ENCODE assay signal across 8 cellular contexts in genomic region chr10:76984559-76985443, GRCh38.
DNase-seq lines count a peak whose midpoint lies in the region; ATAC-seq and TF ChIP-seq lines count a peak whose summit lies in the region.

No MANE protein-coding gene starts in this region.

- H3K27ac Mint-ChIP-seq in T-helper 17 cell, result no peak overlapping the region

- no peak overlapping the region for H2AFZ ChIP-seq in hepatocyte

- no peaks in the 10 kb centered on the region for H3K27me3 ChIP-seq in ascending aorta
- no peaks in the 10 kb centered on the region for H3K27me3 ChIP-seq in hepatocyte
- H3K27me3 ChIP-seq in gastrocnemius medialis, result no peaks in the 10 kb centered on the region

- no peaks in the 10 kb centered on the region for H3K4me1 Mint-ChIP-seq in T-helper 17 cell

- ATAC-seq in HG02759 (IDR thresholded peaks at IDR 0.05; ENCODE audit: unreplicated experiment) (peak; percentile 87), T-helper 17 cell (peak; percentile 64), gastrocnemius medialis (peak; percentile 76 to 81)

- no peaks in the 10 kb centered on the region for H3K36me3 ChIP-seq in ascending aorta
- H3K36me3 ChIP-seq in hepatocyte (replicated peaks; ENCODE audit: insufficient read depth, low read depth), result no peaks in the 10 kb centered on the region
- no peaks in the 10 kb centered on the region for H3K36me3 ChIP-seq in gastrocnemius medialis

- H4K20me1 ChIP-seq in hepatocyte (ENCODE audit: insufficient read depth, poor library complexity, severe bottlenecking), result no peaks in the 10 kb centered on the region

- H3K4me2 ChIP-seq in hepatocyte, result no peak overlapping the region

- in situ Hi-C loops in gastrocnemius medialis (cut with MboI; ENCODE audit: low sequenced_read_pairs in 4 of 4), result loop anchor here in 1 of 4 donors (25.0 kb wide), 1 partner anchor 422 kb away; no protein-coding TSS in a partner anchor

- no peak overlapping the region for H3K4me3 Mint-ChIP-seq in T-helper 17 cell

- H3K9me2 ChIP-seq in hepatocyte (replicated peaks; ENCODE audit: insufficient read depth), result no peaks in the 10 kb centered on the region

- H3K27me3 Mint-ChIP-seq in T-helper 17 cell, result peaks cover 28% of the 10 kb centered on the region

- no peak overlapping the region for H3K27ac ChIP-seq in ascending aorta
- H3K27ac ChIP-seq in hepatocyte, result peak overlapping the region; percentile 28
- H3K27ac ChIP-seq in gastrocnemius medialis, result no peak overlapping the region

- WGBS in hepatocyte (ENCODE audit: low lambda C conversion rate, missing lambda C conversion rate), result 10% methylated on average over 6 of the region's 6 CpGs

- H3K36me3 Mint-ChIP-seq in T-helper 17 cell (ENCODE audit: low read depth), result no peaks in the 10 kb centered on the region

- intact Hi-C loops in ascending aorta (cut with DNase I), result loop anchor here (5.0 to 10.0 kb wide), 3 partner anchors 128 to 438 kb away; no protein-coding TSS in a partner anchor
- intact Hi-C loops in gastrocnemius medialis (cut with DNase I; ENCODE audit: low total_unique reads), result loop anchor here (5.0 kb wide), 1 partner anchor 438 kb away; no protein-coding TSS in a partner anchor

- no peaks in the 10 kb centered on the region for H3K79me2 ChIP-seq in hepatocyte

- TF ChIP-seq POLR2A in gastrocnemius medialis (IDR thresholded peaks at IDR 0.05), result no peak

- H3K9me3 ChIP-seq in T-helper 17 cell (ENCODE audit: control insufficient read depth, low read length, poor library complexity, severe bottlenecking) (no peaks in the 10 kb centered on the region), ascending aorta (no peaks in the 10 kb centered on the region), hepatocyte (ENCODE audit: low read depth) (no peaks in the 10 kb centered on the region), gastrocnemius medialis (no peaks in the 10 kb centered on the region)

- TF ChIP-seq CTCF in GM12872 (IDR thresholded peaks at IDR 0.05; ENCODE audit: insufficient read depth, low read depth, low read length) (peak; percentile 92), ascending aorta (IDR thresholded peaks at IDR 0.05) (peak; percentile 61 to 91 (median 79)), hepatocyte (IDR thresholded peaks at IDR 0.05; ENCODE audit: poor library complexity) (peak; percentile 97), gastrocnemius medialis (IDR thresholded peaks at IDR 0.05 in 4 of 5, conservative IDR thresholded peaks at IDR 0.05 in 1 of 5) (peak; percentile 68 to 89 (median 81))

- H3K4me3 ChIP-seq in ascending aorta (no peak overlapping the region), hepatocyte (no peak overlapping the region), gastrocnemius medialis (no peak overlapping the region)

- DNase-seq in NCI-H1417 treated with DMSO at 0.1 percent for 48 hours (lab: John Stamatoyannopoulos, UW) (peak; percentile 39), T-helper 17 cell (peak; percentile 35 to 53 (median 51)), ascending aorta (ENCODE audit: low spot score in 2 of 2) (peak in 1 of 2 donors; percentile 72), hepatocyte (ENCODE audit: low spot score) (peak; percentile 94), gastrocnemius medialis (peak; percentile 46 to 51), OCI-M2 (lab: John Stamatoyannopoulos, UW; ENCODE audit: unreplicated experiment) (no peak)

- H3K4me1 ChIP-seq in ascending aorta, result peaks cover 0 to 2% of the 10 kb centered on the region in 2 donors
- H3K4me1 ChIP-seq in hepatocyte (ENCODE audit: insufficient read depth), result peaks cover 9% of the 10 kb centered on the region
- H3K4me1 ChIP-seq in gastrocnemius medialis, result peaks cover 0 to 5% of the 10 kb centered on the region in 2 donors
